Comparison of ENCODE assay signal across 30 cellular contexts in the genomic region with DNA sequence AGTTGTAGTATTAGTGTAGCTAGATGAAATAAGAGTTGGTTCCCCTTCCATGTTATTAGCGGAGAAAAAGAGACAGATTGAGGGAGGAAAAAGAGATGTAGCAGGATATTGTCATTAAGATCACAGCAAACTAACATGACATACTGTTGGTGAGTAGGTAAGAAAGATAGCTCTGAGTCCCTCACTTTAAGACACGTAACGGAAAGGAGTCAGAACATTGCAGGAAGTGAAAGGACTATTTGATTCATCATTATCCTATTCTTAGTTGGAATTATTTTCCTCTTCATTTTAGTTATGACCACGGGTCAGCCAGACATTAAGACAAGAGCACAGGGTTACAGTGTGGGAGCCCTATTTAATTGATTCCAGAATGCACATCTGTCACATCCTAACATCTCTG. TPM values are rescaled to one million over a fixed set of nuclear protein-coding genes. Genes with fewer than 3 reads are reported as not detected.
DNase-seq lines count a peak whose midpoint lies in the region; ATAC-seq, FAIRE-seq and TF ChIP-seq lines count a peak whose summit lies in the region.
"Had no signal": no experiment of that assay in that cellular context is flagged by ENCODE, and none has a peak within 500 bp of the region (broad histone marks: within the 10 kb centered on the region; RNA-seq: fewer than 3 reads in every experiment).

No MANE protein-coding gene starts in this region.

- no peaks in the 10 kb centered on the region for H3K27me3 Mint-ChIP-seq in activated naive CD4-positive, alpha-beta T cell treated with anti-CD3 and anti-CD28 coated beads, Interleukin-2, amount 50 U/mL, for 24 hours
- H3K27me3 Mint-ChIP-seq in mesothelial cell of epicardium (ENCODE audit: low read depth) = no peaks in the 10 kb centered on the region
- H3K27me3 Mint-ChIP-seq: brain, T-cell had no signal

- peak overlapping the region; percentile 42 for H3K27ac Mint-ChIP-seq in activated naive CD4-positive, alpha-beta T cell treated with anti-CD3 and anti-CD28 coated beads, Interleukin-2, amount 50 U/mL, for 24 hours
- H3K27ac Mint-ChIP-seq in mesothelial cell of epicardium = no peak overlapping the region
- H3K27ac Mint-ChIP-seq: activated T-cell treated with anti-CD3 and anti-CD28 coated beads, Interleukin-2, amount 50 U/mL, for 72 hours; brain; endodermal cell; H9; nephron; T-cell had no signal

- peak overlapping the region; percentile 41 to 67 for H3K27ac ChIP-seq in uterus
- H3K27ac ChIP-seq: gastrocnemius medialis, upper lobe of right lung had no signal

- H3K27me3 ChIP-seq in uterus = no peaks in the 10 kb centered on the region
- H3K27me3 ChIP-seq: gastrocnemius medialis, sigmoid colon, upper lobe of right lung had no signal

- peaks cover 0 to 10% of the 10 kb centered on the region in 2 donors for H3K4me1 ChIP-seq in uterus
- H3K4me1 ChIP-seq: psoas muscle had no signal

- intact Hi-C loops in uterus (cut with DNase I; ENCODE audit: low total_unique reads) = no loop called here

- H3K4me1 Mint-ChIP-seq in activated naive CD4-positive, alpha-beta T cell treated with anti-CD3 and anti-CD28 coated beads, Interleukin-2, amount 50 U/mL, for 24 hours = peaks cover 17% of the 10 kb centered on the region
- H3K4me1 Mint-ChIP-seq in mesothelial cell of epicardium = peaks cover 12% of the 10 kb centered on the region
- H3K4me1 Mint-ChIP-seq: endodermal cell had no signal

- no peaks in the 10 kb centered on the region for H3K9me3 ChIP-seq in uterus
- H3K9me3 ChIP-seq: gastrocnemius medialis, psoas muscle, sigmoid colon, upper lobe of right lung had no signal

- no peak for TF ChIP-seq POLR2A in uterus (IDR thresholded peaks at IDR 0.05)

- no peak overlapping the region for H3K4me3 ChIP-seq in uterus
- H3K4me3 ChIP-seq: gastrocnemius medialis, psoas muscle, sigmoid colon, upper lobe of right lung had no signal

- H3K9me3 Mint-ChIP-seq in activated naive CD4-positive, alpha-beta T cell treated with anti-CD3 and anti-CD28 coated beads, Interleukin-2, amount 50 U/mL, for 24 hours = no peaks in the 10 kb centered on the region
- no peaks in the 10 kb centered on the region for H3K9me3 Mint-ChIP-seq in mesothelial cell of epicardium
- H3K9me3 Mint-ChIP-seq: activated T-cell treated with anti-CD3 and anti-CD28 coated beads, Interleukin-2, amount 50 U/mL, for 72 hours; endodermal cell; H9; nephron; T-cell had no signal

- no peaks in the 10 kb centered on the region for H3K36me3 Mint-ChIP-seq in activated naive CD4-positive, alpha-beta T cell treated with anti-CD3 and anti-CD28 coated beads, Interleukin-2, amount 50 U/mL, for 24 hours
- no peaks in the 10 kb centered on the region for H3K36me3 Mint-ChIP-seq in mesothelial cell of epicardium
- H3K36me3 Mint-ChIP-seq: brain, T-cell had no signal

- H3K4me3 Mint-ChIP-seq in activated naive CD4-positive, alpha-beta T cell treated with anti-CD3 and anti-CD28 coated beads, Interleukin-2, amount 50 U/mL, for 24 hours = no peak overlapping the region
- H3K4me3 Mint-ChIP-seq in mesothelial cell of epicardium = no peak overlapping the region
- H3K4me3 Mint-ChIP-seq: activated T-cell treated with anti-CD3 and anti-CD28 coated beads, Interleukin-2, amount 50 U/mL, for 72 hours; brain; endodermal cell; H9; nephron; T-cell had no signal

- peak; percentile 8 for FAIRE-seq in endometrium (lab: Jason Lieb, UNC)
- FAIRE-seq: GM18507 had no signal

- TF ChIP-seq CTCF in uterus (IDR thresholded peaks at IDR 0.05) = no peak
- TF ChIP-seq CTCF in mesothelial cell of epicardium (IDR thresholded peaks at IDR 0.05; ENCODE audit: unreplicated experiment) = no peak

- no peak for DNase-seq in activated naive CD4-positive, alpha-beta T cell treated with Interleukin-2 at 50 U/mL for 16 hours
- no peak for DNase-seq in uterus
- no peak for DNase-seq in AML-193 (lab: John Stamatoyannopoulos, UW)
- no peak for DNase-seq in NAMALWA (ENCODE audit: low spot score)
- no peak for DNase-seq in mesothelial cell of epicardium (ENCODE audit: low spot score in 2 of 2, unreplicated experiment in 2 of 2)
- DNase-seq: activated CD4-positive, alpha-beta T cell treated with anti-CD3 and anti-CD28 coated beads, Interleukin-2, amount 50 U/mL, for 4 hours; activated CD4-positive, CD25-positive, alpha-beta regulatory T cell; activated naive CD4-positive, alpha-beta T cell; activated T-cell treated with anti-CD3 and anti-CD28 coated beads, Interleukin-2, amount 50 U/mL, for 72 hours; dermis blood vessel endothelial cell; DMS79 treated with DMSO at 0.1 percent for 48 hours; endodermal cell; gastrocnemius medialis; GF-D8; H9; Kasumi-1; left cardiac atrium; NCI-H1436 treated with DMSO at 0.1 percent for 48 hours; psoas muscle; sigmoid colon; stimulated activated CD4-positive, alpha-beta T cell treated with anti-CD3 and anti-CD28 coated beads, Interleukin-4, amount 100 ng/mL, for 24 hours; substantia nigra; T-cell; upper lobe of right lung had no signal

- peak; percentile 81 for ATAC-seq in HG02884 (IDR thresholded peaks at IDR 0.05; ENCODE audit: unreplicated experiment)
- ATAC-seq: activated T-cell treated with anti-CD3 and anti-CD28 coated beads, Interleukin-2, amount 50 U/mL, for 72 hours; gastrocnemius medialis; left cardiac atrium; psoas muscle; T-cell; upper lobe of right lung had no signal

- no peaks in the 10 kb centered on the region for H3K36me3 ChIP-seq in uterus
- H3K36me3 ChIP-seq: gastrocnemius medialis, sigmoid colon, upper lobe of right lung had no signal

RNA-seq across cellular contexts. Expression of gene TMX1, which starts 54.9 kb away (rescaled TPM):
- total RNA-seq in uterus = 10 to 100 TPM in 3 of 4 donors, 1 to 10 TPM in 1; 6.4 to 58.6 (median 28.8) TPM
- total RNA-seq in mesothelial cell of epicardium = 22.6 to 23.6 TPM (median 23.5 TPM) in 3 replicates
